8 cellular contexts compared by ENCODE assay signal in genomic region chr9:97921959-97922905, GRCh38. TPM values are rescaled to one million over a fixed set of nuclear protein-coding genes. Genes with fewer than 3 reads are reported as not detected.
A peak's percentile ranks its signal among the peaks of the same experiment; 100 is the strongest.
DNase-seq lines count a peak whose midpoint lies in the region; ATAC-seq, FAIRE-seq and TF ChIP-seq lines count a peak whose summit lies in the region.

Gene TRMO, minus strand, starts transcription at chr9:97922500. Its CDS starts 7 bp downstream, at chr9:97922493.

- H3K36me3 ChIP-seq in kidney (ENCODE audit: control insufficient read depth in 1 of 2, insufficient read depth in 2 of 2, low read length in 2 of 2), result no peaks in the 10 kb centered on the region

- FAIRE-seq in kidney (lab: Jason Lieb, UNC), result no peak

- H3K27ac ChIP-seq in kidney (ENCODE audit: low read depth in 2 of 2, low read length in 2 of 2), result peak within 1 kb of the TSS; percentile 100

- peak within 1 kb of the TSS; percentile 95 to 97 for H3K4me3 ChIP-seq in kidney (ENCODE audit: low read length in 2 of 2)

- TF ChIP-seq CTCF in kidney (IDR thresholded peaks at IDR 0.05; ENCODE audit: borderline replicate concordance, extremely low read depth, insufficient read depth), result peak; percentile 66

- intact Hi-C loops in kidney (cut with DNase I), result loop anchor here (10.0 kb wide), 1 partner anchor 113 kb away; no protein-coding TSS in a partner anchor

- ATAC-seq in GM19043 (IDR thresholded peaks at IDR 0.05; ENCODE audit: low read depth, unreplicated experiment), result peak; percentile 79
- ATAC-seq in HG03378 (IDR thresholded peaks at IDR 0.05; ENCODE audit: unreplicated experiment), result peak; percentile 81

- H3K4me1 ChIP-seq in kidney (ENCODE audit: control insufficient read depth in 1 of 2, insufficient read depth in 1 of 2, low read depth in 1 of 2, low read length in 2 of 2), result peaks cover 2 to 3% of the 10 kb centered on the region in 2 donors

- H3K9me3 ChIP-seq in kidney (ENCODE audit: control insufficient read depth in 1 of 2, low read length in 2 of 2), result no peaks in the 10 kb centered on the region

- DNase-seq in Ammon's horn (ENCODE audit: low spot score) (peak; percentile 99), NCI-H446 treated with DMSO at 0.1 percent for 48 hours (lab: John Stamatoyannopoulos, UW) (peak; percentile 88), cerebellum (ENCODE audit: low spot score) (peak; percentile 93), kidney (peak; percentile 99)
- DNase-seq in activated CD4-positive, CD25-positive, alpha-beta regulatory T cell treated with anti-CD3 and anti-CD28 coated beads, Interleukin-2, amount 50 U/mL, for 72 hours, result peak; percentile 98
- peak; percentile 99 for DNase-seq in stimulated activated CD4-positive, alpha-beta T cell treated with anti-CD3 and anti-CD28 coated beads, Interleukin-15, amount 100 ng/mL, for 24 hours

- H3K9ac ChIP-seq in kidney (ENCODE audit: low read length in 2 of 2), result peak within 1 kb of the TSS; percentile 90 to 99

RNA-seq across cellular contexts. Expression of gene TRMO, which starts in this region (rescaled TPM):
- total RNA-seq in cerebellum (17.0 TPM), kidney (20.3 TPM)
- polyA plus RNA-seq in kidney (ENCODE audit: insufficient read depth, low read depth, low replicate concordance), result 13.1 TPM

Comparison
In these comparisons a context has a peak if more than half of its experiments do, and no peak if none do; other contexts are left out.
1. Peak in every context shown above with its lines: DNase-seq, ATAC-seq, H3K4me3 ChIP-seq and H3K27ac ChIP-seq.